In the genomic region with DNA sequence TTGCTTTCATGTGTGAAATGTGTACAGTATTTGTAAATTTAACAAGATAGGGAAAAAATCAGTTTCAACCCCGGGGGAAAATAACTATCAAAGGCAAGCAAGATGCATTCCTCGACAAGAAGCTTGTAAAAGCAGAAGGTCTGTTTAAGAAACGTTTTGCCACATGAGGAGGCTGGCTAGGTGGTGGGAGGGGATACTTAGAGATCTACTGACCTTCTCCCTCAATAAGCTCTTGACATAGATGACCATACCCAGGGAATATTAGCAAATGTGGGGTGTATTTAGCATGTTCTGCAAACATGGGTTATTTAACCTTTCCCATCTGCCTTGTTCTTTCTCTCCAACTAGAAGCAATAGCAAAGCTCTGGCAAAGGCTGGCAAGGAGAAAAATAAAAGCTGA, we compare ENCODE assay signal across 28 cellular contexts. TPM values are rescaled to one million over a fixed set of nuclear protein-coding genes. Genes with fewer than 3 reads are reported as not detected.
DNase-seq lines count a peak whose midpoint lies in the region; TF ChIP-seq lines count a peak whose summit lies in the region.
"Had no signal": no experiment of that assay in that cellular context is flagged by ENCODE, and none has a peak within 500 bp of the region (broad histone marks: within the 10 kb centered on the region; RNA-seq: fewer than 3 reads in every experiment).

No MANE protein-coding gene starts in this region.

- WGBS in thyroid gland, 2 donors = 12 to 23% methylated on average over 3 of the region's 3 CpGs
- 41 to 47% methylated on average over 3 of the region's 3 CpGs for WGBS in sigmoid colon, 2 donors

- H3K27me3 ChIP-seq in neural cell (ENCODE audit: insufficient read depth, low read depth, low read length) = no peaks in the 10 kb centered on the region
- no peaks in the 10 kb centered on the region for H3K27me3 ChIP-seq in thyroid gland
- no peaks in the 10 kb centered on the region for H3K27me3 ChIP-seq in sigmoid colon
- H3K27me3 ChIP-seq: BLaER1 had no signal

- H3K79me2 ChIP-seq in neural cell (replicated peaks; ENCODE audit: insufficient read depth, low read length) = no peaks in the 10 kb centered on the region

- no peaks in the 10 kb centered on the region for H3K36me3 ChIP-seq in neural cell (ENCODE audit: insufficient read depth, low read length)
- no peaks in the 10 kb centered on the region for H3K36me3 ChIP-seq in thyroid gland
- no peaks in the 10 kb centered on the region for H3K36me3 ChIP-seq in sigmoid colon
- H3K36me3 ChIP-seq: BE2C, BLaER1 had no signal

- H3K9me2 ChIP-seq in neural cell (ENCODE audit: insufficient read depth, low read length) = no peaks in the 10 kb centered on the region

- H3K4me1 ChIP-seq in thyroid gland (peaks cover 10 to 22% of the 10 kb centered on the region in 2 donors), sigmoid colon (no peaks in the 10 kb centered on the region)
- H3K4me1 ChIP-seq: BE2C, BLaER1 had no signal

- H3K4me3 ChIP-seq in neural cell (ENCODE audit: low read length) (peak overlapping the region; percentile 7), thyroid gland (replicated peaks in 1 of 3) (peak overlapping the region in 1 of 3 donors; percentile 2), sigmoid colon (no peak overlapping the region)
- H3K4me3 ChIP-seq: BLaER1, GM12878 had no signal

- H4K20me1 ChIP-seq in neural cell (ENCODE audit: insufficient read depth) = no peaks in the 10 kb centered on the region
- H4K20me1 ChIP-seq: BLaER1 had no signal

- no peak for TF ChIP-seq EP300 in neural cell (conservative IDR thresholded peaks at IDR 0.05; ENCODE audit: poor library complexity, severe bottlenecking)
- TF ChIP-seq EP300 in sigmoid colon (IDR thresholded peaks at IDR 0.05) = no peak

- H3K27ac ChIP-seq in neural cell (ENCODE audit: low read length) (no peak overlapping the region), thyroid gland (peak overlapping the region; percentile 84 to 92 (median 88)), sigmoid colon (no peak overlapping the region)
- H3K27ac ChIP-seq: BLaER1 had no signal

- intact Hi-C loops in thyroid gland (cut with DNase I) = no loop called here
- intact Hi-C loops in sigmoid colon (cut with DNase I) = no loop called here

- DNase-seq in OCI-M1 (lab: John Stamatoyannopoulos, UW) (peak; percentile 3), thyroid gland (peak; percentile 48 to 58), NCI-H345 treated with DMSO at 0.1 percent for 48 hours (lab: John Stamatoyannopoulos, UW; ENCODE audit: unreplicated experiment) (no peak), sigmoid colon (no peak), ecto neural progenitor cell (ENCODE audit: low spot score) (no peak)
- DNase-seq: 8988T; ACHN; BE2C; C1 segment of cervical spinal cord; CD4-positive, alpha-beta memory T cell; CD4-positive, CD25-positive, alpha-beta regulatory T cell; CD8-positive, alpha-beta memory T cell; COR-L47; DMS 273 treated with DMSO at 0.1 percent for 48 hours; DMS153; DMS53; DMS79; DND-41; EL; GDM1 had no signal

- TF ChIP-seq CTCF in neural cell (IDR thresholded peaks at IDR 0.05; ENCODE audit: poor library complexity, severe bottlenecking) (no peak), thyroid gland (IDR thresholded peaks at IDR 0.05) (no peak), sigmoid colon (IDR thresholded peaks at IDR 0.05) (no peak)

- H3K9me3 ChIP-seq in neural cell (ENCODE audit: low read length) (no peaks in the 10 kb centered on the region), thyroid gland (no peaks in the 10 kb centered on the region), sigmoid colon (no peaks in the 10 kb centered on the region)
- H3K9me3 ChIP-seq: BE2C, BLaER1 had no signal

- no peak overlapping the region for H3K4me2 ChIP-seq in neural cell (ENCODE audit: low read length)
- H3K4me2 ChIP-seq: BLaER1 had no signal

- TF ChIP-seq POLR2A in thyroid gland (IDR thresholded peaks at IDR 0.05) (peak in 1 of 2 donors; percentile 51), sigmoid colon (IDR thresholded peaks at IDR 0.05) (no peak)

- no peak overlapping the region for H2AFZ ChIP-seq in neural cell (ENCODE audit: low read depth, low read length)

- no peak overlapping the region for H3K9ac ChIP-seq in neural cell (ENCODE audit: low read length)
- H3K9ac ChIP-seq: BLaER1 had no signal

- no peak for TF ChIP-seq RAD21 in neural cell (conservative IDR thresholded peaks at IDR 0.05)

- no peaks in the 10 kb centered on the region for H3F3A ChIP-seq in neural cell (ENCODE audit: insufficient read depth, low read length, poor library complexity, severe bottlenecking)

TF ChIP-seq in neural cell, 6 proteins besides CTCF, POLR2A, EP300 and RAD21:
- no peak for TF ChIP-seq TAF1 (IDR thresholded peaks at IDR 0.05; ENCODE audit: low read depth)
- TF ChIP-seq EZH2 (IDR thresholded peaks at IDR 0.05; ENCODE audit: borderline replicate concordance, insufficient read depth, low read length, poor library complexity, severe bottlenecking) = no peak
- no peak for TF ChIP-seq MXI1 (conservative IDR thresholded peaks at IDR 0.05; ENCODE audit: poor library complexity, severe bottlenecking)
- no peak for TF ChIP-seq SMC3 (conservative IDR thresholded peaks at IDR 0.05; ENCODE audit: poor library complexity)

RNA-seq across cellular contexts. Expression of gene PTCSC3, which starts 4.9 kb away (rescaled TPM):
- not detected in 2 replicates for polyA plus RNA-seq in neural cell
- not detected in 2 replicates for polyA minus RNA-seq in neural cell
- 10 to 100 TPM; 20.6 to 42.0 (median 29.3) TPM for total RNA-seq in thyroid gland
- total RNA-seq in sigmoid colon = not detected
- polyA plus RNA-seq in sigmoid colon = not detected
- total RNA-seq: A673; CD4-positive, alpha-beta memory T cell; CD4-positive, CD25-positive, alpha-beta regulatory T cell; CD8-positive, alpha-beta memory T cell; Daoy; G401; GM12878 had no signal
- polyA plus RNA-seq: AG04450; CD14-positive monocyte; CD4-positive, alpha-beta memory T cell; CD4-positive, CD25-positive, alpha-beta regulatory T cell; CD8-positive, alpha-beta memory T cell; GM12878 had no signal

Comparison
In these comparisons a context has a peak if more than half of its experiments do, and no peak if none do; other contexts are left out.
1. DNase-seq: peak in OCI-M1 (single experiment) and thyroid gland (2 of 2); none in NCI-H345 treated with DMSO at 0.1 percent for 48 hours (single experiment), sigmoid colon (single experiment) and ecto neural progenitor cell (single experiment).
2. H3K27ac ChIP-seq: peak in thyroid gland (3 of 3); none in neural cell (single experiment) and sigmoid colon (0 of 4).
3. RNA of gene PTCSC3, which starts 4.9 kb away (total RNA-seq): 20.6 to 42.0 TPM in thyroid gland; not detected in sigmoid colon; every median in the first group is over 10 times any median in the second.